Comparison of ENCODE assay signal across 10 cellular contexts in genomic region chr21:29145354-29145782, GRCh38. TPM values are rescaled to one million over a fixed set of nuclear protein-coding genes. Genes with fewer than 3 reads are reported as not detected.
A peak's percentile ranks its signal among the peaks of the same experiment; 100 is the strongest.
DNase-seq lines count a peak whose midpoint lies in the region; ATAC-seq and TF ChIP-seq lines count a peak whose summit lies in the region.
"Had no signal": no experiment of that assay in that cellular context is flagged by ENCODE, and none has a peak within 500 bp of the region (broad histone marks: within the 10 kb centered on the region; RNA-seq: fewer than 3 reads in every experiment).

No MANE protein-coding gene starts in this region.

- no peak for DNase-seq in activated T-cell treated with anti-CD3 and anti-CD28 coated beads, Interleukin-2, amount 50 U/mL, for 24 hours
- no peak for DNase-seq in activated T-cell treated with anti-CD3 and anti-CD28 coated beads, Interleukin-2, amount 50 U/mL, for 1 hour
- DNase-seq in adrenal gland (peak; percentile 24 to 64 (median 37)), iris pigment epithelial cell (ENCODE audit: low read depth) (peak; percentile 94), type B pancreatic cell (ENCODE audit: extremely low spot score, unreplicated experiment) (no peak), T-helper 9 cell (no peak)
- no peak for DNase-seq in stimulated activated CD4-positive, alpha-beta T cell treated with anti-CD3 and anti-CD28 coated beads, Interleukin-12 subunit alpha, Interleukin-12 subunit beta, amount 100 ng/mL, for 4 hours
- DNase-seq: NCI-H2081 treated with DMSO at 0.1 percent for 48 hours, upper lobe of left lung had no signal

- H3K36me3 Mint-ChIP-seq in activated T-cell treated with anti-CD3 and anti-CD28 coated beads, Interleukin-2, amount 50 U/mL, for 24 hours (ENCODE audit: low read depth): no peaks in the 10 kb centered on the region
- H3K36me3 Mint-ChIP-seq in type B pancreatic cell: no peaks in the 10 kb centered on the region

- H3K27me3 Mint-ChIP-seq in activated T-cell treated with anti-CD3 and anti-CD28 coated beads, Interleukin-2, amount 50 U/mL, for 24 hours: no peaks in the 10 kb centered on the region
- no peaks in the 10 kb centered on the region for H3K27me3 Mint-ChIP-seq in type B pancreatic cell

- ATAC-seq in GM21786 (IDR thresholded peaks at IDR 0.05; ENCODE audit: unreplicated experiment): no peak

- intact Hi-C loops in adrenal gland (cut with DNase I): no loop called here

- no peaks in the 10 kb centered on the region for H3K27me3 ChIP-seq in adrenal gland
- H3K27me3 ChIP-seq: upper lobe of left lung had no signal

- H3K36me3 ChIP-seq in adrenal gland (replicated peaks in 1 of 2): no peaks in the 10 kb centered on the region

- H3K4me1 ChIP-seq in adrenal gland (replicated peaks in 1 of 2): peaks cover 10 to 21% of the 10 kb centered on the region in 2 donors

- TF ChIP-seq POLR2A in adrenal gland (IDR thresholded peaks at IDR 0.05): no peak

- H3K9me3 ChIP-seq in adrenal gland (replicated peaks in 1 of 3): no peaks in the 10 kb centered on the region
- H3K9me3 ChIP-seq: upper lobe of left lung had no signal

- peaks cover 17% of the 10 kb centered on the region for H3K4me1 Mint-ChIP-seq in activated T-cell treated with anti-CD3 and anti-CD28 coated beads, Interleukin-2, amount 50 U/mL, for 24 hours (ENCODE audit: low read depth)
- no peaks in the 10 kb centered on the region for H3K4me1 Mint-ChIP-seq in type B pancreatic cell (ENCODE audit: unreplicated experiment)

- TF ChIP-seq CTCF in adrenal gland (IDR thresholded peaks at IDR 0.05) (no peak), type B pancreatic cell (conservative IDR thresholded peaks at IDR 0.05) (no peak)

- H3K4me3 Mint-ChIP-seq in activated T-cell treated with anti-CD3 and anti-CD28 coated beads, Interleukin-2, amount 50 U/mL, for 24 hours: no peak overlapping the region
- no peak overlapping the region for H3K4me3 Mint-ChIP-seq in type B pancreatic cell

- peak overlapping the region in 1 of 4 donors; percentile 24 for H3K4me3 ChIP-seq in adrenal gland
- H3K4me3 ChIP-seq: upper lobe of left lung had no signal

- H3K9me3 Mint-ChIP-seq in activated T-cell treated with anti-CD3 and anti-CD28 coated beads, Interleukin-2, amount 50 U/mL, for 24 hours: no peaks in the 10 kb centered on the region
- no peaks in the 10 kb centered on the region for H3K9me3 Mint-ChIP-seq in type B pancreatic cell

- H3K27ac ChIP-seq in adrenal gland: peak overlapping the region; percentile 15 to 75 (median 53)

- H3K27ac Mint-ChIP-seq in activated T-cell treated with anti-CD3 and anti-CD28 coated beads, Interleukin-2, amount 50 U/mL, for 24 hours: peak overlapping the region; percentile 7
- H3K27ac Mint-ChIP-seq in type B pancreatic cell: peak overlapping the region; percentile 2

- 21 to 25% (median 24%) methylated on average over 5 of the region's 5 CpGs for WGBS in adrenal gland, 4 donors

RNA-seq across cellular contexts. Expression of gene MAP3K7CL, which starts 14.9 kb away (rescaled TPM):
- total RNA-seq in adrenal gland (10 to 100 TPM in 6 of 8 donors, 1 to 10 TPM in 2; 3.6 to 29.5 (median 17.6) TPM), type B pancreatic cell (ENCODE audit: low replicate concordance) (5.3 TPM in 1 of 2 replicates, not detected in the other)
- 10 to 100 TPM; 10.6 to 17.7 (median 11.3) TPM for polyA plus RNA-seq in adrenal gland

Comparison
In these comparisons a context has a peak if more than half of its experiments do, and no peak if none do; other contexts are left out.
1. DNase-seq: peak in adrenal gland (7 of 7) and iris pigment epithelial cell (single experiment); none in activated T-cell treated with anti-CD3 and anti-CD28 coated beads, Interleukin-2, amount 50 U/mL, for 24 hours (single experiment), activated T-cell treated with anti-CD3 and anti-CD28 coated beads, Interleukin-2, amount 50 U/mL, for 1 hour (single experiment), type B pancreatic cell (single experiment), T-helper 9 cell (single experiment) and stimulated activated CD4-positive, alpha-beta T cell treated with anti-CD3 and anti-CD28 coated beads, Interleukin-12 subunit alpha, Interleukin-12 subunit beta, amount 100 ng/mL, for 4 hours (single experiment).